Comparison of ENCODE assay signal across 1 cellular context in genomic region chr1:40014812-40015594, GRCh38.
TF ChIP-seq lines count a peak whose summit lies in the region.

No MANE protein-coding gene starts in this region.

TF ChIP-seq in GM12878, 131 proteins besides CTCF, POLR2A, EP300 and RAD21 (continued from another document):
- TF ChIP-seq, protein P1, sequence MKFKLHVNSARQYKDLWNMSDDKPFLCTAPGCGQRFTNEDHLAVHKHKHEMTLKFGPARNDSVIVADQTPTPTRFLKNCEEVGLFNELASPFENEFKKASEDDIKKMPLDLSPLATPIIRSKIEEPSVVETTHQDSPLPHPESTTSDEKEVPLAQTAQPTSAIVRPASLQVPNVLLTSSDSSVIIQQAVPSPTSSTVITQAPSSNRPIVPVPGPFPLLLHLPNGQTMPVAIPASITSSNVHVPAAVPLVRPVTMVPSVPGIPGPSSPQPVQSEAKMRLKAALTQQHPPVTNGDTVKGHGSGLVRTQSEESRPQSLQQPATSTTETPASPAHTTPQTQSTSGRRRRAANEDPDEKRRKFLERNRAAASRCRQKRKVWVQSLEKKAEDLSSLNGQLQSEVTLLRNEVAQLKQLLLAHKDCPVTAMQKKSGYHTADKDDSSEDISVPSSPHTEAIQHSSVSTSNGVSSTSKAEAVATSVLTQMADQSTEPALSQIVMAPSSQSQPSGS (IDR thresholded peaks at IDR 0.05; ENCODE audit: low read length), result no peak
- TF ChIP-seq BCL3 (IDR thresholded peaks at IDR 0.05; ENCODE audit: borderline replicate concordance, insufficient read depth, low read depth, low read length, poor library complexity, severe bottlenecking) (peak; percentile 81), RB1 (IDR thresholded peaks at IDR 0.05; ENCODE audit: borderline replicate concordance) (no peak), PRDM15 (CRISPR knock-in tag; IDR thresholded peaks at IDR 0.05) (no peak), FOS (IDR thresholded peaks at IDR 0.05; ENCODE audit: borderline replicate concordance, extremely low read depth, insufficient read length) (no peak), CHD2 (IDR thresholded peaks at IDR 0.05; ENCODE audit: borderline replicate concordance, low read depth, low read length) (no peak), FOXM1 (IDR thresholded peaks at IDR 0.05; ENCODE audit: low read depth, low read length) (0 out of 2 replicates have a peak, but pooled peaks have one; percentile 23), CHD4 (IDR thresholded peaks at IDR 0.05) (no peak), ZNF217 (IDR thresholded peaks at IDR 0.05) (no peak)
TF ChIP-seq in GM12878: peak in this region for 5.
